In the genomic region with DNA sequence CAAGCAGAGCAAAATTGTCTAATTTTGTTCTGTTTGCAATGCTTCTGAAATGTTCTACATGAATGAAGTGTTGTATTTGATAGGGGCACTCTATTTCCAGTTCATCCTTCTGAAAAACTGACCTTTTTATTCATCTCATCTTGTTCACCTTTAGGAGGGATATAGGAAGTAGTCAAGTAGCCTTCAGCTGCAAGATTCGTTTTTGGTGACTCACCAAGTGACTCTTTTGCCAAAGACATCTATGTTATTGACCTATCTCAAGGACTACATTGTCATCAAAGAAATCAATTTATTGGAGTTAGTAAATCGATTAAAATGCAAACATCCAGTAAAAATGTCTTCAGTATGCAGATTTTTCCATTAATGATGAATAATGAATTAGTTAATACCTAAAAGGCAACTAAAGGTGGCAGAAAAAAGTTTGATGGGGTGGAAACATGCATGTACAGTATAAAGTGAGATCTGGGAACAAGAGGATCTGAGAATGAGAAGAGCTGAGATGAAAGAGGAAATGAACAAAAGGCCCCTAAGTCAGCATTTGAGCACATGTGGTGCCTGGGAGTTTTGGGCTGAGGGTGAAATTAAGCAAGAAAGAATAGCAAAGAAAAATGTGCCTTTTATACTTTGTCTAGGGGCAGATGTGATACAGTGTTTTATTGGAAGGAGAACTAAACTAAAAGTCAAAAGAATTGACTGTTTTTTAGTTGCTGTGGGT, we compare ENCODE assay signal across 24 cellular contexts.
DNase-seq lines count a peak whose midpoint lies in the region; ATAC-seq, FAIRE-seq and TF ChIP-seq lines count a peak whose summit lies in the region.
"Had no signal": no experiment of that assay in that cellular context is flagged by ENCODE, and none has a peak within 500 bp of the region (broad histone marks: within the 10 kb centered on the region; RNA-seq: fewer than 3 reads in every experiment).

No MANE protein-coding gene starts in this region.

- peak overlapping the region; percentile 30 for H3K4me2 ChIP-seq in KMS-11

- H3K4me1 ChIP-seq in KMS-11 (ENCODE audit: low read depth, poor library complexity, severe bottlenecking), result peaks cover 18% of the 10 kb centered on the region
- H3K4me1 ChIP-seq: ascending aorta, heart left ventricle, right atrium auricular region had no signal

- H3K4me3 ChIP-seq in KMS-11 (IDR thresholded peaks at IDR 0.05; ENCODE audit: insufficient read depth, low read depth, low read length) (no peak overlapping the region), brain microvascular endothelial cell (ENCODE audit: low read depth, low read length) (no peak overlapping the region)
- H3K4me3 ChIP-seq: ascending aorta, heart left ventricle, right atrium auricular region had no signal

- H2AFZ ChIP-seq in KMS-11 (ENCODE audit: low read depth), result peak overlapping the region; percentile 16; the same call in 1 of the 2 replicates

- H3K27ac ChIP-seq in KMS-11 (peak overlapping the region; percentile 4; the same call in 1 of the 2 replicates), brain microvascular endothelial cell (peak overlapping the region; percentile 83)
- H3K27ac ChIP-seq: ascending aorta, heart left ventricle, right atrium auricular region had no signal

- FAIRE-seq in RCC 7860 (lab: Jason Lieb, UNC), result no peak
- FAIRE-seq: endometrium had no signal

- H3K4me3 Mint-ChIP-seq in T-helper 17 cell, result no peak overlapping the region
- H3K4me3 Mint-ChIP-seq: activated CD4-positive, alpha-beta memory T cell treated with anti-CD3 and anti-CD28 coated beads for 36 hours; activated naive CD4-positive, alpha-beta T cell treated with anti-CD3 and anti-CD28 coated beads, Interleukin-2, amount 10 ng/mL, durations not matched to agents 7 days and 5 days; CD14-positive monocyte had no signal

- ATAC-seq in GM18498 (IDR thresholded peaks at IDR 0.05; ENCODE audit: unreplicated experiment) (peak; percentile 63), GM21515 (IDR thresholded peaks at IDR 0.05; ENCODE audit: unreplicated experiment) (peak; percentile 76), T-helper 17 cell (no peak), GM18873 (IDR thresholded peaks at IDR 0.05; ENCODE audit: low FRiP score, unreplicated experiment) (no peak)
- ATAC-seq: heart left ventricle had no signal

- H3K27me3 ChIP-seq in KMS-11 (ENCODE audit: insufficient read depth, low read depth) (no peaks in the 10 kb centered on the region), brain microvascular endothelial cell (replicated peaks) (no peaks in the 10 kb centered on the region)
- H3K27me3 ChIP-seq: ascending aorta, heart left ventricle, right atrium auricular region had no signal

- no peaks in the 10 kb centered on the region for H3K9me3 ChIP-seq in T-helper 17 cell (ENCODE audit: control insufficient read depth, low read length, poor library complexity, severe bottlenecking)
- H3K9me3 ChIP-seq: ascending aorta, heart left ventricle, right atrium auricular region had no signal

- H3K27me3 Mint-ChIP-seq in T-helper 17 cell, result no peaks in the 10 kb centered on the region
- H3K27me3 Mint-ChIP-seq: activated CD4-positive, alpha-beta memory T cell treated with anti-CD3 and anti-CD28 coated beads for 36 hours; activated naive CD4-positive, alpha-beta T cell treated with anti-CD3 and anti-CD28 coated beads, Interleukin-2, amount 10 ng/mL, durations not matched to agents 7 days and 5 days had no signal

- no peaks in the 10 kb centered on the region for H3K36me3 Mint-ChIP-seq in T-helper 17 cell (ENCODE audit: low read depth)
- H3K36me3 Mint-ChIP-seq: activated CD4-positive, alpha-beta memory T cell treated with anti-CD3 and anti-CD28 coated beads for 36 hours; activated naive CD4-positive, alpha-beta T cell treated with anti-CD3 and anti-CD28 coated beads, Interleukin-2, amount 10 ng/mL, durations not matched to agents 7 days and 5 days; CD14-positive monocyte had no signal

- H3K27ac Mint-ChIP-seq in T-helper 17 cell, result no peak overlapping the region
- H3K27ac Mint-ChIP-seq: activated CD4-positive, alpha-beta memory T cell treated with anti-CD3 and anti-CD28 coated beads for 36 hours; activated naive CD4-positive, alpha-beta T cell treated with anti-CD3 and anti-CD28 coated beads, Interleukin-2, amount 10 ng/mL, durations not matched to agents 7 days and 5 days; CD14-positive monocyte had no signal

- TF ChIP-seq CTCF in KMS-11 (conservative IDR thresholded peaks at IDR 0.05; ENCODE audit: low read depth, low read length) (no peak), brain microvascular endothelial cell (IDR thresholded peaks at IDR 0.05; ENCODE audit: low read depth, low read length, missing control alignments) (no peak)

- no peaks in the 10 kb centered on the region for H3K79me2 ChIP-seq in KMS-11 (ENCODE audit: insufficient read depth, low read depth)

- no peak overlapping the region for H3K9ac ChIP-seq in KMS-11

- no peaks in the 10 kb centered on the region for H3K36me3 ChIP-seq in KMS-11 (ENCODE audit: insufficient read depth)
- no peaks in the 10 kb centered on the region for H3K36me3 ChIP-seq in brain microvascular endothelial cell (replicated peaks)
- H3K36me3 ChIP-seq: ascending aorta, heart left ventricle, right atrium auricular region had no signal

- peak; percentile 3 for DNase-seq in brain microvascular endothelial cell
- no peak for DNase-seq in RCC 7860 (ENCODE audit: low spot score)
- DNase-seq in amniotic stem cell (lab: John Stamatoyannopoulos, UW), result no peak
- DNase-seq in T-helper 17 cell, result no peak
- DNase-seq: ACHN; activated CD4-positive, alpha-beta memory T cell treated with anti-CD3 and anti-CD28 coated beads for 36 hours; activated naive CD4-positive, alpha-beta T cell treated with anti-CD3 and anti-CD28 coated beads, Interleukin-2, amount 10 ng/mL, durations not matched to agents 7 days and 5 days; DMS79; heart left ventricle; NCI-H1417 treated with DMSO at 0.1 percent for 48 hours; NCI-H2171; NCI-H748 treated with DMSO at 0.1 percent for 48 hours; stimulated activated CD4-positive, alpha-beta T cell treated with anti-CD3 and anti-CD28 coated beads, Interleukin-15, amount 100 ng/mL, for 24 hours; stimulated activated naive CD4-positive, alpha-beta T cell; SW 1271; trophoblast cell had no signal

- H4K20me1 ChIP-seq in KMS-11 (ENCODE audit: insufficient read depth), result no peaks in the 10 kb centered on the region

- no peaks in the 10 kb centered on the region for H3K4me1 Mint-ChIP-seq in T-helper 17 cell
- H3K4me1 Mint-ChIP-seq: activated naive CD4-positive, alpha-beta T cell treated with anti-CD3 and anti-CD28 coated beads, Interleukin-2, amount 10 ng/mL, durations not matched to agents 7 days and 5 days had no signal

- in situ Hi-C loops in brain microvascular endothelial cell (cut with HindIII; ENCODE audit: low pct_ligation_motif_present, low sequenced_read_pairs), result no loop called here

Comparison
In these comparisons a context has a peak if more than half of its experiments do, and no peak if none do; other contexts are left out.
1. ATAC-seq: peak in GM18498 (single experiment) and GM21515 (single experiment); none in T-helper 17 cell (single experiment) and GM18873 (single experiment).